11 cellular contexts compared by ENCODE assay signal in genomic region chr3:157785071-157785826, GRCh38.
DNase-seq lines count a peak whose midpoint lies in the region; ATAC-seq and TF ChIP-seq lines count a peak whose summit lies in the region.
"Had no signal": no experiment of that assay in that cellular context is flagged by ENCODE, and none has a peak within 500 bp of the region (broad histone marks: within the 10 kb centered on the region; RNA-seq: fewer than 3 reads in every experiment).

No MANE protein-coding gene starts in this region.

- no peaks in the 10 kb centered on the region for H3K4me1 Mint-ChIP-seq in T-helper 17 cell
- H3K4me1 Mint-ChIP-seq in T-helper 2 cell treated with Interferon-gamma antibody and Interleukin-4, amounts not matched to agents 5 μg/mL and 100 μg/mL, for 36 hours (ENCODE audit: low read depth) = no peaks in the 10 kb centered on the region

- POLR2A ChIA-PET in BJ (lab: Charles Lee) = no interaction called here

- intact Hi-C loops in left lung (cut with DNase I) = no loop called here

- DNase-seq in BJ (ENCODE audit: low read depth) = peak; percentile 81
- DNase-seq in MG63 = peak; percentile 84
- DNase-seq in brain microvascular endothelial cell = peak; percentile 86
- peak in 1 of 2 donors; percentile 46 for DNase-seq in left lung
- DNase-seq in NCI-H1694 (lab: John Stamatoyannopoulos, UW) = no peak
- DNase-seq in T-helper 17 cell = no peak
- DNase-seq in T-helper 2 cell treated with Interferon-gamma antibody and Interleukin-4, amounts not matched to agents 5 μg/mL and 100 μg/mL, for 36 hours (ENCODE audit: low spot score) = no peak
- DNase-seq: NCI-H1694 treated with DMSO at 0.1 percent for 48 hours had no signal

- H3K4me1 ChIP-seq in left lung = no peaks in the 10 kb centered on the region

- no peaks in the 10 kb centered on the region for H3K9me3 Mint-ChIP-seq in T-helper 2 cell treated with Interferon-gamma antibody and Interleukin-4, amounts not matched to agents 5 μg/mL and 100 μg/mL, for 36 hours
- H3K9me3 Mint-ChIP-seq: T-helper 1 cell treated with Interleukin-12 subunit alpha and Interleukin-12 subunit beta and Interleukin-4 antibody, amounts not matched to agents 30 μg/mL and 1 μg/mL, for 36 hours had no signal

- H3K36me3 ChIP-seq in BJ (ENCODE audit: control insufficient read depth, insufficient read depth, low read length) (no peaks in the 10 kb centered on the region), MG63 (no peaks in the 10 kb centered on the region), brain microvascular endothelial cell (replicated peaks) (no peaks in the 10 kb centered on the region), left lung (no peaks in the 10 kb centered on the region)

- H3K27ac ChIP-seq in brain microvascular endothelial cell (no peak overlapping the region), left lung (no peak overlapping the region)

- H3K9me3 ChIP-seq in MG63 (no peaks in the 10 kb centered on the region), left lung (no peaks in the 10 kb centered on the region), T-helper 17 cell (ENCODE audit: control insufficient read depth, low read length, poor library complexity, severe bottlenecking) (no peaks in the 10 kb centered on the region)

- peak; percentile 77 for ATAC-seq in left lung
- no peak for ATAC-seq in T-helper 17 cell
- no peak for ATAC-seq in GM21390 (IDR thresholded peaks at IDR 0.05; ENCODE audit: unreplicated experiment)
- ATAC-seq: activated naive CD4-positive, alpha-beta T cell treated with anti-CD3 and anti-CD28 coated beads, Interleukin-2, amount 50 U/mL, for 72 hours had no signal

- in situ Hi-C loops in brain microvascular endothelial cell (cut with HindIII; ENCODE audit: low pct_ligation_motif_present, low sequenced_read_pairs) = no loop called here

- H3K36me3 Mint-ChIP-seq in T-helper 17 cell (ENCODE audit: low read depth) = no peaks in the 10 kb centered on the region
- no peaks in the 10 kb centered on the region for H3K36me3 Mint-ChIP-seq in T-helper 2 cell treated with Interferon-gamma antibody and Interleukin-4, amounts not matched to agents 5 μg/mL and 100 μg/mL, for 36 hours (ENCODE audit: low read depth)
- H3K36me3 Mint-ChIP-seq: activated naive CD4-positive, alpha-beta T cell treated with anti-CD3 and anti-CD28 coated beads, Interleukin-2, amount 50 U/mL, for 72 hours had no signal

- H3K27me3 ChIP-seq in BJ (ENCODE audit: control insufficient read depth, insufficient read depth, low read length) (no peaks in the 10 kb centered on the region), MG63 (no peaks in the 10 kb centered on the region), brain microvascular endothelial cell (replicated peaks) (no peaks in the 10 kb centered on the region), left lung (no peaks in the 10 kb centered on the region)

- CTCF ChIA-PET in BJ (lab: Yijun Ruan, JAX) = interaction anchor here (1.2 kb wide), 1 partner anchor 49 kb away, joined by 3 read pairs; no protein-coding TSS in a partner anchor

- TF ChIP-seq CTCF in BJ (IDR thresholded peaks at IDR 0.05; ENCODE audit: insufficient read depth, low read depth, low read length) (no peak), brain microvascular endothelial cell (IDR thresholded peaks at IDR 0.05; ENCODE audit: low read depth, low read length, missing control alignments) (no peak), left lung (IDR thresholded peaks at IDR 0.05) (no peak)

- H3K27me3 Mint-ChIP-seq in T-helper 17 cell = no peaks in the 10 kb centered on the region
- H3K27me3 Mint-ChIP-seq in T-helper 2 cell treated with Interferon-gamma antibody and Interleukin-4, amounts not matched to agents 5 μg/mL and 100 μg/mL, for 36 hours (ENCODE audit: low read depth) = no peaks in the 10 kb centered on the region

- no peak overlapping the region for H3K4me3 Mint-ChIP-seq in T-helper 17 cell
- no peak overlapping the region for H3K4me3 Mint-ChIP-seq in T-helper 2 cell treated with Interferon-gamma antibody and Interleukin-4, amounts not matched to agents 5 μg/mL and 100 μg/mL, for 36 hours
- H3K4me3 Mint-ChIP-seq: T-helper 1 cell treated with Interleukin-12 subunit alpha and Interleukin-12 subunit beta and Interleukin-4 antibody, amounts not matched to agents 30 μg/mL and 1 μg/mL, for 36 hours had no signal

- H3K4me3 ChIP-seq in BJ (ENCODE audit: low read depth, low read length) (no peak overlapping the region), MG63 (no peak overlapping the region), brain microvascular endothelial cell (ENCODE audit: low read depth, low read length) (no peak overlapping the region), left lung (no peak overlapping the region)

- no peak overlapping the region for H3K27ac Mint-ChIP-seq in T-helper 17 cell
- H3K27ac Mint-ChIP-seq in T-helper 2 cell treated with Interferon-gamma antibody and Interleukin-4, amounts not matched to agents 5 μg/mL and 100 μg/mL, for 36 hours = no peak overlapping the region
- H3K27ac Mint-ChIP-seq: activated naive CD4-positive, alpha-beta T cell treated with anti-CD3 and anti-CD28 coated beads, Interleukin-2, amount 50 U/mL, for 72 hours; T-helper 1 cell treated with Interleukin-12 subunit alpha and Interleukin-12 subunit beta and Interleukin-4 antibody, amounts not matched to agents 30 μg/mL and 1 μg/mL, for 36 hours had no signal

Comparison
In these comparisons a context has a peak if more than half of its experiments do, and no peak if none do; other contexts are left out.
1. DNase-seq: peak in BJ (single experiment), MG63 (single experiment) and brain microvascular endothelial cell (single experiment); none in NCI-H1694 (single experiment), T-helper 17 cell (0 of 3) and T-helper 2 cell treated with Interferon-gamma antibody and Interleukin-4, amounts not matched to agents 5 μg/mL and 100 μg/mL, for 36 hours (single experiment).